Comparison of ENCODE assay signal across 7 cellular contexts in the genomic region with DNA sequence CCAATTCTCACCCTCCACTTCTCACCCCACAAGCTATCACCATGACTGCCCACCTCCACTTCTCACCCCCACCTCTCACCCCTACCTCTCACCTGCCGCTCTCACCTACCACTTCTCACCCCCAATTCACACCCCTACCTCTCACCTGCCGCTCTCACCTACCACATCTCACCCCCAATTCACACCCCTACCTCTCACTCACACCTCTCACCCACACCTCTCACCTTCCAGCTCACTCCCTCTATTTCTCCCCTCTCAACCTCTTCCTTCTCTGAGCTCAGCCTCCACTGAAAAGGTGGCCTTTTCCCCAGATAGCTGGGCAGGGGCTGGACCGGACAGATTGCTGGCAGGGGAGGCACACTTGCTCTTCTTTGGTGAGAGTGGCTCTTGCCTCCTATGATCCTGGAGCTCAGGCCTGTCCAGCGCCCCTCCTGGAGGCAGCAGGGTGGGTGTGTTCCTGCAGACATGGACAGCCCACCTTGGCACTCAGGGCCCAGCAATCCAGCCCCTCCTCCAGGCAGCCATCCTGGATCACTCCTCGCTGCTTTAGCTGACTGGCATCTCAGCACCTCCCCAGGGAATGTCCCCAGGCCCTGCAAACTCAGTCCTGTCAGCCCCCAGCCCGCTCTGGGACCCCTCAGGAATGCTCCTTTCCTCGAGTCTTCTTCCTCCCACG. TPM values are rescaled to one million over a fixed set of nuclear protein-coding genes. Genes with fewer than 3 reads are reported as not detected.
"Had no signal": no experiment of that assay in that cellular context is flagged by ENCODE, and none has a peak within 500 bp of the region (broad histone marks: within the 10 kb centered on the region; RNA-seq: fewer than 3 reads in every experiment).

No MANE protein-coding gene starts in this region.

RNA-seq across cellular contexts. Expression of gene PRODH, which starts 25.7 kb away (rescaled TPM):
- total RNA-seq: activated CD4-positive, alpha-beta T cell treated with anti-CD3 and anti-CD28 coated beads for 36 hours; activated CD8-positive, alpha-beta T cell treated with anti-CD3 and anti-CD28 coated beads, Interleukin-2, amount 10 ng/mL, durations not matched to agents 7 days and 5 days; activated naive CD8-positive, alpha-beta T cell treated with anti-CD3 and anti-CD28 coated beads for 36 hours; LHCN-M2; RPMI7951; T-helper 17 cell had no signal

RNA-seq across cellular contexts. Expression of gene DGCR6, which starts 55.6 kb away (rescaled TPM):
- total RNA-seq: ascending aorta had no signal
